In the genomic region with DNA sequence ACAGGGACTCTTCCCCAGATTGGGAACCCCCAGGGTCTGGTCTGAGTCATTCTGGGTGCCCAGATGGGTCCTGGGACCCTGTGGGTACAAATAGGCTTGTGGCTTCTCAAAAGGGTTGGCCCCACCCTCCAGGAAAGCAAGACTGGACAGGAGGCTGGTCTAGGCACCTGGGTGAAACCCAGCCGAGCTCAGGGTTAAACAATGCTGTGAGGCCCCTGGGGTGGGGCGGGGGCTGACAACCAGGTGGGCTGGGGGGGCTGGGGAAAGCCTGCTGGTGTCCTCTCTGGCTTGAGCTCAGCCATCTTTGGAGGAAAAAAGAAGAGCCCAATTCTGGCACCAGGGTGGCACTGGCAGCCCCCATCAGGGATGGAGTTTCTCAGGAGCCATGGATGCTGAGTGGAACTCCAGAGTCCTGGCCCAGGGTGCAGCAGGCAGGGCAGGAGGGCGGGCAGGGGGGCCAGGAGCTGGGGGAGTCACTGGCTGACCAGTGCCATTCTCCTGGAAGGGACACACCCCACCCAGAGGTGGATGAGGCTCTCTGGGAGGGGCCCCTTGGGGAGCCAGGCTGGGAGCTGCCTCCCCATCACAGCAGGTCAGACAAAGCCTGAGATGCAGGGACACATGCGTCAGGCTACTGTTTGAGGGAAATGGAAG, we compare ENCODE assay signal across 12 cellular contexts. TPM values are rescaled to one million over a fixed set of nuclear protein-coding genes. Genes with fewer than 3 reads are reported as not detected.
A peak's percentile ranks its signal among the peaks of the same experiment; 100 is the strongest.
DNase-seq lines count a peak whose midpoint lies in the region; ATAC-seq, FAIRE-seq and TF ChIP-seq lines count a peak whose summit lies in the region.
"Had no signal": no experiment of that assay in that cellular context is flagged by ENCODE, and none has a peak within 500 bp of the region (broad histone marks: within the 10 kb centered on the region; RNA-seq: fewer than 3 reads in every experiment).

No MANE protein-coding gene starts in this region.

- peak overlapping the region; percentile 78 for H3K4me3 Mint-ChIP-seq in astrocyte (ENCODE audit: unreplicated experiment)
- H3K4me3 Mint-ChIP-seq in immature natural killer cell: peak overlapping the region in 4 of 5 donors; percentile 55 to 61 (median 58)
- peak overlapping the region; percentile 64 to 68 for H3K4me3 Mint-ChIP-seq in stimulated activated naive CD8-positive, alpha-beta T cell treated with anti-CD3 and anti-CD28 coated beads, Interleukin-15, amount 100 ng/mL, for 72 hours

- H3K36me3 Mint-ChIP-seq in astrocyte (ENCODE audit: low read depth, unreplicated experiment): peaks cover 7% of the 10 kb centered on the region
- no peaks in the 10 kb centered on the region for H3K36me3 Mint-ChIP-seq in immature natural killer cell

- no peak for TF ChIP-seq EP300 in SK-N-SH (IDR thresholded peaks at IDR 0.05; ENCODE audit: borderline replicate concordance in 1 of 2, low read depth in 1 of 2, low read length in 1 of 2)

- H3K27ac ChIP-seq in SK-N-SH (ENCODE audit: low read depth in 2 of 2, low read length in 1 of 2) (peak overlapping the region in 1 of 2 experiments; percentile 76; a peak in 2 of 4 replicates), astrocyte (ENCODE audit: low read depth, low read length) (no peak overlapping the region)
- H3K27ac ChIP-seq: 22Rv1, thyroid gland had no signal

- no peaks in the 10 kb centered on the region for H3K9me3 ChIP-seq in SK-N-SH
- H3K9me3 ChIP-seq in astrocyte (ENCODE audit: insufficient read depth, low read depth, low read length): no peaks in the 10 kb centered on the region
- H3K9me3 ChIP-seq: thyroid gland had no signal

- H3F3A ChIP-seq in SK-N-SH (replicated peaks; ENCODE audit: insufficient read depth): no peaks in the 10 kb centered on the region

- ATAC-seq in SK-N-SH treated with all-trans-retinoic acid at 6 μM for 48 hours (no peak), HG03469 (IDR thresholded peaks at IDR 0.05; ENCODE audit: unreplicated experiment) (no peak), HG03159 (IDR thresholded peaks at IDR 0.05; ENCODE audit: unreplicated experiment) (no peak)
- no peak for ATAC-seq in stimulated activated naive CD8-positive, alpha-beta T cell treated with anti-CD3 and anti-CD28 coated beads, Interleukin-15, amount 100 ng/mL, for 72 hours

- no peaks in the 10 kb centered on the region for H4K20me1 ChIP-seq in SK-N-SH (ENCODE audit: insufficient read depth)
- H4K20me1 ChIP-seq in astrocyte (ENCODE audit: insufficient read depth, low read length): peaks cover 30% of the 10 kb centered on the region

- H3K27ac Mint-ChIP-seq in astrocyte (ENCODE audit: unreplicated experiment) (no peak overlapping the region), immature natural killer cell (no peak overlapping the region)
- H3K27ac Mint-ChIP-seq in stimulated activated naive CD8-positive, alpha-beta T cell treated with anti-CD3 and anti-CD28 coated beads, Interleukin-15, amount 100 ng/mL, for 72 hours: no peak overlapping the region

- CTCF ChIA-PET in SK-N-SH (lab: Yijun Ruan, JAX): interaction anchor here (0.6 to 3.3 kb wide), 7 partner anchors 15 to 195 kb away, joined by 3 to 30 read pairs (median 17); no protein-coding TSS in a partner anchor

- DNase-seq in SK-N-SH: no peak
- DNase-seq in astrocyte (ENCODE audit: low read depth): no peak
- no peak for DNase-seq in immature natural killer cell
- DNase-seq in stimulated activated naive CD8-positive, alpha-beta T cell treated with anti-CD3 and anti-CD28 coated beads, Interleukin-15, amount 100 ng/mL, for 72 hours: no peak
- DNase-seq in DMS153 treated with DMSO at 0.1 percent for 48 hours (lab: John Stamatoyannopoulos, UW; ENCODE audit: unreplicated experiment): no peak
- DNase-seq: Karpas-422 had no signal

- H3K4me3 ChIP-seq in SK-N-SH (ENCODE audit: low read depth in 2 of 2, low read length in 1 of 2) (peak overlapping the region; percentile 62 to 70), astrocyte (ENCODE audit: insufficient read depth, low read depth, low read length) (peak overlapping the region; percentile 61)

- H3K4me1 Mint-ChIP-seq in astrocyte (ENCODE audit: low read depth, unreplicated experiment) (peaks cover 2% of the 10 kb centered on the region), immature natural killer cell (peaks cover 0 to 8% of the 10 kb centered on the region in 2 donors)
- peaks cover 20% of the 10 kb centered on the region for H3K4me1 Mint-ChIP-seq in stimulated activated naive CD8-positive, alpha-beta T cell treated with anti-CD3 and anti-CD28 coated beads, Interleukin-15, amount 100 ng/mL, for 72 hours

- POLR2A ChIA-PET in SK-N-SH (lab: Yijun Ruan, JAX): no interaction called here

- no peak for TF ChIP-seq RAD21 in SK-N-SH (IDR thresholded peaks at IDR 0.05; ENCODE audit: low read length)

- H3K4me2 ChIP-seq in SK-N-SH (peak overlapping the region; percentile 96), astrocyte (ENCODE audit: low read length) (peak overlapping the region; percentile 95)

- H3K79me2 ChIP-seq in SK-N-SH (ENCODE audit: insufficient read depth) (no peaks in the 10 kb centered on the region), astrocyte (ENCODE audit: insufficient read depth, low read length) (peaks cover 19% of the 10 kb centered on the region)

- H3K9ac ChIP-seq in SK-N-SH: peak overlapping the region; percentile 48; the same call in 1 of the 2 replicates
- H3K9ac ChIP-seq in astrocyte (ENCODE audit: low read length): peak overlapping the region; percentile 63

- 82% methylated on average over 2 of the region's 4 CpGs for WGBS in SK-N-SH (ENCODE audit: low lambda C conversion rate)

- FAIRE-seq in astrocyte (lab: Jason Lieb, UNC): no peak

- no peak overlapping the region for H2AFZ ChIP-seq in SK-N-SH (ENCODE audit: low read depth)
- H2AFZ ChIP-seq in astrocyte (ENCODE audit: low read depth, low read length): no peak overlapping the region

- H3K9me3 Mint-ChIP-seq in astrocyte (ENCODE audit: unreplicated experiment) (peaks cover 2% of the 10 kb centered on the region), immature natural killer cell (no peaks in the 10 kb centered on the region)
- no peaks in the 10 kb centered on the region for H3K9me3 Mint-ChIP-seq in stimulated activated naive CD8-positive, alpha-beta T cell treated with anti-CD3 and anti-CD28 coated beads, Interleukin-15, amount 100 ng/mL, for 72 hours

- TF ChIP-seq CTCF in SK-N-SH (IDR thresholded peaks at IDR 0.05) (no peak), astrocyte (IDR thresholded peaks at IDR 0.05; ENCODE audit: insufficient read depth, low read depth, low read length) (no peak)

- peaks cover 0 to 46% of the 10 kb centered on the region in 2 experiments; a peak in 1 of 4 replicates for H3K4me1 ChIP-seq in SK-N-SH (ENCODE audit: control insufficient read depth in 1 of 2, insufficient read depth in 2 of 2, low read depth in 1 of 2, low read length in 1 of 2)
- H3K4me1 ChIP-seq in astrocyte (ENCODE audit: insufficient read depth, low read length): peaks cover 19% of the 10 kb centered on the region

- peaks cover 0 to 3% of the 10 kb centered on the region in 2 experiments for H3K36me3 ChIP-seq in SK-N-SH (replicated peaks in 1 of 2; ENCODE audit: control insufficient read depth in 1 of 2, insufficient read depth in 2 of 2, low read length in 1 of 2)
- peaks cover 5% of the 10 kb centered on the region for H3K36me3 ChIP-seq in astrocyte (ENCODE audit: insufficient read depth, low read length)

- H3K27me3 Mint-ChIP-seq in astrocyte (ENCODE audit: low read depth, unreplicated experiment) (peaks cover 47% of the 10 kb centered on the region), immature natural killer cell (ENCODE audit: low read depth in 3 of 3) (peaks cover 13 to 22% (median 16%) of the 10 kb centered on the region in 3 donors)
- peaks cover 52% of the 10 kb centered on the region for H3K27me3 Mint-ChIP-seq in stimulated activated naive CD8-positive, alpha-beta T cell treated with anti-CD3 and anti-CD28 coated beads, Interleukin-15, amount 100 ng/mL, for 72 hours

- no peaks in the 10 kb centered on the region for H3K9me2 ChIP-seq in SK-N-SH

- H3K27me3 ChIP-seq in SK-N-SH (ENCODE audit: insufficient read depth): no peaks in the 10 kb centered on the region
- H3K27me3 ChIP-seq in astrocyte (ENCODE audit: insufficient read depth, low read length): no peaks in the 10 kb centered on the region
- H3K27me3 ChIP-seq: thyroid gland had no signal

TF ChIP-seq in SK-N-SH, 30 proteins besides CTCF, POLR2A, EP300 and RAD21 (continues in another document):
- no peak for TF ChIP-seq CHD2 (IDR thresholded peaks at IDR 0.05; ENCODE audit: low read length, partially characterized antibody)
- TF ChIP-seq ELF1 (IDR thresholded peaks at IDR 0.05): no peak
- TF ChIP-seq NFIC (IDR thresholded peaks at IDR 0.05; ENCODE audit: borderline replicate concordance): no peak
- TF ChIP-seq SIN3A (IDR thresholded peaks at IDR 0.05; ENCODE audit: borderline replicate concordance, low read depth, low read length): no peak
- TF ChIP-seq RCOR1 (IDR thresholded peaks at IDR 0.05; ENCODE audit: low read length): no peak

TF ChIP-seq in SK-N-SH treated with all-trans-retinoic acid at 6 μM for 48 hours, 23 proteins besides CTCF, POLR2A, EP300 and RAD21 (continues in another document):
- TF ChIP-seq ARNTL (CRISPR knock-in tag; IDR thresholded peaks at IDR 0.05; ENCODE audit: borderline replicate concordance, low read depth): no peak
- no peak for TF ChIP-seq ZNF565 (CRISPR knock-in tag; conservative IDR thresholded peaks at IDR 0.05; ENCODE audit: low read depth)
- no peak for TF ChIP-seq PPARA (CRISPR knock-in tag; IDR thresholded peaks at IDR 0.05; ENCODE audit: borderline replicate concordance)
- TF ChIP-seq CSDC2 (CRISPR knock-in tag; IDR thresholded peaks at IDR 0.05): no peak
- no peak for TF ChIP-seq RARB (CRISPR knock-in tag; IDR thresholded peaks at IDR 0.05)
- no peak for TF ChIP-seq ZFP3 (CRISPR knock-in tag; IDR thresholded peaks at IDR 0.05)

RNA-seq across cellular contexts. Expression of a gene that starts 1.1 kb away (rescaled TPM):
- 10.4 and 14.0 TPM in 2 replicates for polyA plus RNA-seq in SK-N-SH (2012; rRNA removed)
- polyA plus RNA-seq in SK-N-SH (2012; cell fraction: cytosol; rRNA removed): 6.1 and 11.1 TPM in 2 replicates
- 34.8 and 52.6 TPM in 2 replicates for polyA plus RNA-seq in SK-N-SH (2012; cell fraction: nucleus; rRNA removed)
- 7.3 and 8.6 TPM in 2 replicates for total RNA-seq in astrocyte
- polyA plus RNA-seq in immature natural killer cell: 1 to 10 TPM in 1 of 3 donors, under 1 TPM in 1, not detected in 1; 0.36 to 2.2 TPM

RNA-seq across cellular contexts. Expression of a gene that starts 7.9 kb away (rescaled TPM):
- polyA plus RNA-seq in SK-N-SH (2012; rRNA removed): 0.49 and 1.5 TPM in 2 replicates
- 0.49 and 0.85 TPM in 2 replicates for polyA plus RNA-seq in SK-N-SH (2012; cell fraction: cytosol; rRNA removed)
- polyA plus RNA-seq in SK-N-SH (2012; cell fraction: nucleus; rRNA removed): 7.2 and 43.4 TPM in 2 replicates
- total RNA-seq in astrocyte: 0.95 and 2.8 TPM in 2 replicates
- polyA plus RNA-seq in immature natural killer cell: 10 to 100 TPM in 1 of 3 donors, under 1 TPM in 2; 0.53 to 10.1 (median 0.95) TPM
- total RNA-seq: renal cortical epithelial cell had no signal

RNA-seq across cellular contexts. Expression of a gene that starts 45.2 kb away (rescaled TPM):
- polyA plus RNA-seq in SK-N-SH (2012; rRNA removed) (not detected in 2 replicates), immature natural killer cell (under 1 TPM in 1 of 3 donors, not detected in 2; 0.12 TPM)
- polyA plus RNA-seq in SK-N-SH (2012; cell fraction: cytosol; rRNA removed): 0.07 TPM in 1 of 2 replicates, not detected in the other
- 0.29 and 0.41 TPM in 2 replicates for polyA plus RNA-seq in SK-N-SH (2012; cell fraction: nucleus; rRNA removed)
- 2.0 and 6.8 TPM in 2 replicates for total RNA-seq in astrocyte
